Comparison of ENCODE assay signal across 8 cellular contexts in genomic region chr10:13439771-13440708, GRCh38.
DNase-seq lines count a peak whose midpoint lies in the region; FAIRE-seq and TF ChIP-seq lines count a peak whose summit lies in the region.

No MANE protein-coding gene starts in this region.

- H3K18ac ChIP-seq in trophoblast cell (ENCODE audit: low read length): no peak overlapping the region

- no peak overlapping the region for H4K91ac ChIP-seq in trophoblast cell (ENCODE audit: low read depth, low read length)

- no CpG with 5 or more reads among the region's 46 CpGs for WGBS in trophoblast cell (ENCODE audit: extremely low coverage, insufficient coverage, insufficient read length)
- 11% methylated on average over 28 of the region's 46 CpGs; no CpG with 5 or more reads in 1 of the 2 donors for WGBS in transverse colon (ENCODE audit: low coverage in 1 of 2), 2 donors

- DNase-seq in NCI-H526 (lab: John Stamatoyannopoulos, UW): peak; percentile 17 to 67
- no peak for DNase-seq in NCI-H526 treated with DMSO at 0.1 percent for 48 hours (lab: John Stamatoyannopoulos, UW)
- DNase-seq in HTR-8/SVneo (ENCODE audit: insufficient read length, low spot score): peak; percentile 60
- peak; percentile 24 for DNase-seq in SHP77 treated with DMSO at 0.1 percent for 48 hours (lab: John Stamatoyannopoulos, UW)
- peak; percentile 87 for DNase-seq in activated effector memory CD4-positive, alpha-beta T cell treated with anti-CD3 and anti-CD28 coated beads, Interleukin-2, amount 50 U/mL, for 16 hours
- peak; percentile 42 for DNase-seq in glomerular visceral epithelial cell (ENCODE audit: extremely low spot score)
- peak; percentile 60 to 73 for DNase-seq in trophoblast cell
- DNase-seq in transverse colon: peak; percentile 71

- no peak overlapping the region for H3K4ac ChIP-seq in trophoblast cell (ENCODE audit: low read depth, low read length)

- H2BK5ac ChIP-seq in trophoblast cell (ENCODE audit: low read depth, low read length, poor library complexity): no peak overlapping the region

- no peak overlapping the region for H3K9ac ChIP-seq in trophoblast cell (ENCODE audit: low read length)

- TF ChIP-seq POLR2A in transverse colon (IDR thresholded peaks at IDR 0.05): no peak

- no peak overlapping the region for H4K8ac ChIP-seq in trophoblast cell (ENCODE audit: low read depth, low read length)

- H2AFZ ChIP-seq in trophoblast cell (ENCODE audit: insufficient read depth, low read length, poor library complexity): peak overlapping the region; percentile 25

- H3K4me1 ChIP-seq in trophoblast cell (ENCODE audit: control insufficient read depth in 1 of 2, insufficient read depth in 2 of 2, low read length in 2 of 2) (peaks cover 0 to 3% of the 10 kb centered on the region in 2 experiments), transverse colon (peaks cover 8 to 15% (median 12%) of the 10 kb centered on the region in 4 donors)

- H2AK5ac ChIP-seq in trophoblast cell (ENCODE audit: low read length): no peak overlapping the region

- H3K27me3 ChIP-seq in trophoblast cell (ENCODE audit: insufficient read depth, low read length): no peaks in the 10 kb centered on the region
- H3K27me3 ChIP-seq in transverse colon: peaks cover 35% of the 10 kb centered on the region

- in situ Hi-C loops in transverse colon (cut with MboI; ENCODE audit: low pct_ligation_motif_present in 1 of 4, low pct_unique_long_range_greater_than_20kb in 1 of 4, low sequenced_read_pairs in 3 of 4): loop anchor here in 2 of 4 donors (5.0 to 10.0 kb wide), 2 partner anchors 65 to 68 kb away; no protein-coding TSS in a partner anchor

- H3K79me1 ChIP-seq in trophoblast cell (ENCODE audit: low read length): no peaks in the 10 kb centered on the region

- peak; percentile 82 to 92 (median 85) for TF ChIP-seq CTCF in transverse colon (IDR thresholded peaks at IDR 0.05)

- H2BK12ac ChIP-seq in trophoblast cell (ENCODE audit: low read length): no peak overlapping the region

- H4K12ac ChIP-seq in trophoblast cell (ENCODE audit: low read depth, low read length): peak overlapping the region; percentile 18

- H3K27ac ChIP-seq in trophoblast cell (ENCODE audit: low read depth, low read length) (no peak overlapping the region), transverse colon (no peak overlapping the region)

- H3K9me3 ChIP-seq in trophoblast cell (ENCODE audit: insufficient read depth, low read depth, low read length) (no peaks in the 10 kb centered on the region), transverse colon (no peaks in the 10 kb centered on the region)

- H3K79me2 ChIP-seq in trophoblast cell (ENCODE audit: control insufficient read depth, insufficient read depth, low read length, poor library complexity): no peaks in the 10 kb centered on the region

- intact Hi-C loops in transverse colon (cut with DNase I; ENCODE audit: low total_unique reads): loop anchor here (5.0 kb wide), 1 partner anchor 68 kb away; no protein-coding TSS in a partner anchor

- H3K36me3 ChIP-seq in trophoblast cell (ENCODE audit: control insufficient read depth in 1 of 2, insufficient read depth in 2 of 2, low read length in 2 of 2) (peaks cover 2 to 6% of the 10 kb centered on the region in 2 experiments), transverse colon (no peaks in the 10 kb centered on the region)

- H3K4me3 ChIP-seq in trophoblast cell (ENCODE audit: low read depth, low read length) (no peak overlapping the region), transverse colon (peak overlapping the region in 3 of 4 donors; percentile 28 to 48 (median 31))

- no peak overlapping the region for H3K23ac ChIP-seq in trophoblast cell (ENCODE audit: low read length)

- H2BK120ac ChIP-seq in trophoblast cell (ENCODE audit: insufficient read depth, low read length, poor library complexity): no peak overlapping the region

- H3K4me2 ChIP-seq in trophoblast cell (ENCODE audit: low read length): peak overlapping the region; percentile 60

- no peak for FAIRE-seq in HTR-8/SVneo (lab: Jason Lieb, UNC)

- H3K14ac ChIP-seq in trophoblast cell (ENCODE audit: low read length): no peak overlapping the region

- TF ChIP-seq EP300 in transverse colon (IDR thresholded peaks at IDR 0.05; ENCODE audit: low read depth): no peak
